In genomic region chr1:226637147-226637935, GRCh38 we compare ENCODE assay signal across 10 cellular contexts.
DNase-seq lines count a peak whose midpoint lies in the region; ATAC-seq and TF ChIP-seq lines count a peak whose summit lies in the region.
"Had no signal": no experiment of that assay in that cellular context is flagged by ENCODE, and none has a peak within 500 bp of the region (broad histone marks: within the 10 kb centered on the region; RNA-seq: fewer than 3 reads in every experiment).

No MANE protein-coding gene starts in this region.

- peak; percentile 6 for DNase-seq in activated CD8-positive, alpha-beta T cell treated with anti-CD3 and anti-CD28 coated beads for 36 hours
- no peak for DNase-seq in activated CD8-positive, alpha-beta T cell treated with anti-CD3 and anti-CD28 coated beads, Interleukin-2, amount 10 ng/mL, durations not matched to agents 7 days and 5 days
- DNase-seq in cardiac fibroblast (ENCODE audit: low read depth in 2 of 2) (peak; percentile 65), thoracic aorta (ENCODE audit: low spot score) (no peak), DMS79 treated with DMSO at 0.1 percent for 48 hours (lab: John Stamatoyannopoulos, UW) (no peak), NCI-H69 (lab: John Stamatoyannopoulos, UW) (no peak)

- H3K4me1 Mint-ChIP-seq in activated CD8-positive, alpha-beta T cell treated with anti-CD3 and anti-CD28 coated beads for 36 hours (ENCODE audit: low read depth), result peaks cover 56% of the 10 kb centered on the region
- peaks cover 43% of the 10 kb centered on the region for H3K4me1 Mint-ChIP-seq in activated CD8-positive, alpha-beta T cell treated with anti-CD3 and anti-CD28 coated beads, Interleukin-2, amount 10 ng/mL, durations not matched to agents 7 days and 5 days (ENCODE audit: low read depth)

- TF ChIP-seq CTCF in activated CD8-positive, alpha-beta T cell treated with anti-CD3 and anti-CD28 coated beads for 36 hours (IDR thresholded peaks at IDR 0.05), result no peak
- peak; percentile 67 for TF ChIP-seq CTCF in cardiac fibroblast (IDR thresholded peaks at IDR 0.05; ENCODE audit: low read depth, low read length)
- peak; percentile 50 for TF ChIP-seq CTCF in thoracic aorta (IDR thresholded peaks at IDR 0.05)

- CTCF ChIA-PET in activated CD8-positive, alpha-beta T cell treated with anti-CD3 and anti-CD28 coated beads for 36 hours (lab: Charles Lee), result interaction anchor here (0.9 to 7.9 kb wide), 5 partner anchors 11 to 189 kb away, joined by 3 to 73 read pairs (median 3); no protein-coding TSS in a partner anchor
- CTCF ChIA-PET in activated CD8-positive, alpha-beta T cell treated with anti-CD3 and anti-CD28 coated beads, Interleukin-2, amount 10 ng/mL, durations not matched to agents 7 days and 5 days (lab: Charles Lee), result interaction anchor here (1.2 to 1.7 kb wide), 2 partner anchors 11 to 50 kb away, joined by 4 to 6 read pairs; no protein-coding TSS in a partner anchor

- POLR2A ChIA-PET in activated CD8-positive, alpha-beta T cell treated with anti-CD3 and anti-CD28 coated beads for 36 hours (lab: Charles Lee), result no interaction called here
- POLR2A ChIA-PET in activated CD8-positive, alpha-beta T cell treated with anti-CD3 and anti-CD28 coated beads, Interleukin-2, amount 10 ng/mL, durations not matched to agents 7 days and 5 days (lab: Charles Lee), result interaction anchor here (0.6 to 1.2 kb wide), 2 partner anchors 17 to 33 kb away, joined by 3 read pairs; no protein-coding TSS in a partner anchor

- H3K27ac ChIP-seq in layer of hippocampus (ENCODE audit: low read depth, low read length) (peak overlapping the region; percentile 72), thoracic aorta (no peak overlapping the region)
- H3K27ac ChIP-seq: C4-2B had no signal

- peaks cover 10% of the 10 kb centered on the region for H3K36me3 ChIP-seq in thoracic aorta

- H3K27me3 Mint-ChIP-seq in activated CD8-positive, alpha-beta T cell treated with anti-CD3 and anti-CD28 coated beads for 36 hours, result no peaks in the 10 kb centered on the region
- H3K27me3 Mint-ChIP-seq in activated CD8-positive, alpha-beta T cell treated with anti-CD3 and anti-CD28 coated beads, Interleukin-2, amount 10 ng/mL, durations not matched to agents 7 days and 5 days (ENCODE audit: low read depth), result no peaks in the 10 kb centered on the region

- no peak overlapping the region for H3K4me3 ChIP-seq in cardiac fibroblast (replicated peaks in 1 of 2; ENCODE audit: low read depth in 2 of 2, low read length in 2 of 2)
- H3K4me3 ChIP-seq in thoracic aorta, result no peak overlapping the region

- H3K4me1 ChIP-seq in thoracic aorta (ENCODE audit: control insufficient read depth in 1 of 2, low read depth in 2 of 2), result peaks cover 5 to 26% of the 10 kb centered on the region in 2 donors

- H3K9me3 Mint-ChIP-seq in activated CD8-positive, alpha-beta T cell treated with anti-CD3 and anti-CD28 coated beads for 36 hours, result no peaks in the 10 kb centered on the region
- no peaks in the 10 kb centered on the region for H3K9me3 Mint-ChIP-seq in activated CD8-positive, alpha-beta T cell treated with anti-CD3 and anti-CD28 coated beads, Interleukin-2, amount 10 ng/mL, durations not matched to agents 7 days and 5 days (ENCODE audit: insufficient read depth)

- H3K27ac Mint-ChIP-seq in activated CD8-positive, alpha-beta T cell treated with anti-CD3 and anti-CD28 coated beads for 36 hours, result no peak overlapping the region
- no peak overlapping the region for H3K27ac Mint-ChIP-seq in activated CD8-positive, alpha-beta T cell treated with anti-CD3 and anti-CD28 coated beads, Interleukin-2, amount 10 ng/mL, durations not matched to agents 7 days and 5 days

- H3K36me3 Mint-ChIP-seq in activated CD8-positive, alpha-beta T cell treated with anti-CD3 and anti-CD28 coated beads for 36 hours (ENCODE audit: low read depth), result peaks cover 42% of the 10 kb centered on the region
- peaks cover 48% of the 10 kb centered on the region for H3K36me3 Mint-ChIP-seq in activated CD8-positive, alpha-beta T cell treated with anti-CD3 and anti-CD28 coated beads, Interleukin-2, amount 10 ng/mL, durations not matched to agents 7 days and 5 days (ENCODE audit: low read depth)

- H3K9me3 ChIP-seq in thoracic aorta, result no peaks in the 10 kb centered on the region

- intact Hi-C loops in activated CD8-positive, alpha-beta T cell treated with anti-CD3 and anti-CD28 coated beads for 36 hours (cut with micrococcal nuclease), result no loop called here

- H3K27me3 ChIP-seq in layer of hippocampus (ENCODE audit: control insufficient read depth, insufficient read depth, low read length) (no peaks in the 10 kb centered on the region), thoracic aorta (replicated peaks; ENCODE audit: insufficient read depth) (no peaks in the 10 kb centered on the region)

- ATAC-seq in activated CD8-positive, alpha-beta T cell treated with anti-CD3 and anti-CD28 coated beads for 36 hours, result no peak
- no peak for ATAC-seq in activated CD8-positive, alpha-beta T cell treated with anti-CD3 and anti-CD28 coated beads, Interleukin-2, amount 10 ng/mL, durations not matched to agents 7 days and 5 days
- ATAC-seq in thoracic aorta (ENCODE audit: insufficient number of reproducible peaks, low FRiP score, low read depth) (no peak), GM18861 (IDR thresholded peaks at IDR 0.05; ENCODE audit: unreplicated experiment) (no peak)
- ATAC-seq: activated CD4-positive, CD25-positive, alpha-beta regulatory T cell treated with anti-CD3 and anti-CD28 coated beads, Interleukin-2, amount 50 U/mL, for 24 hours had no signal

- H3K4me3 Mint-ChIP-seq in activated CD8-positive, alpha-beta T cell treated with anti-CD3 and anti-CD28 coated beads for 36 hours, result no peak overlapping the region
- H3K4me3 Mint-ChIP-seq in activated CD8-positive, alpha-beta T cell treated with anti-CD3 and anti-CD28 coated beads, Interleukin-2, amount 10 ng/mL, durations not matched to agents 7 days and 5 days, result no peak overlapping the region

Comparison
In these comparisons a context has a peak if more than half of its experiments do, and no peak if none do; other contexts are left out.
1. DNase-seq: peak in activated CD8-positive, alpha-beta T cell treated with anti-CD3 and anti-CD28 coated beads for 36 hours (single experiment) and cardiac fibroblast (2 of 2); none in activated CD8-positive, alpha-beta T cell treated with anti-CD3 and anti-CD28 coated beads, Interleukin-2, amount 10 ng/mL, durations not matched to agents 7 days and 5 days (single experiment), thoracic aorta (single experiment), DMS79 treated with DMSO at 0.1 percent for 48 hours (single experiment) and NCI-H69 (single experiment).